Comparison of ENCODE assay signal across 2 cellular contexts in genomic region chrX:41394293-41394692, GRCh38.
TF ChIP-seq lines count a peak whose summit lies in the region.

No MANE protein-coding gene starts in this region.

TF ChIP-seq in SK-N-SH treated with all-trans-retinoic acid at 6 μM for 48 hours, 23 proteins besides CTCF, POLR2A, EP300 and RAD21 (continued from another document):
- no peak for TF ChIP-seq CSRNP3 (CRISPR knock-in tag; IDR thresholded peaks at IDR 0.05)
- no peak for TF ChIP-seq BACH2 (CRISPR knock-in tag; IDR thresholded peaks at IDR 0.05; ENCODE audit: borderline replicate concordance)
- no peak for TF ChIP-seq PPARA (CRISPR knock-in tag; IDR thresholded peaks at IDR 0.05; ENCODE audit: borderline replicate concordance)
- TF ChIP-seq RARB (CRISPR knock-in tag; IDR thresholded peaks at IDR 0.05) = no peak
- TF ChIP-seq TOX (CRISPR knock-in tag; IDR thresholded peaks at IDR 0.05; ENCODE audit: borderline replicate concordance) = no peak
- no peak for TF ChIP-seq ZFP3 (CRISPR knock-in tag; IDR thresholded peaks at IDR 0.05)
- no peak for TF ChIP-seq POU6F1 (CRISPR knock-in tag; IDR thresholded peaks at IDR 0.05; ENCODE audit: borderline replicate concordance, low read depth)
- TF ChIP-seq TCF4 (CRISPR knock-in tag; IDR thresholded peaks at IDR 0.05; ENCODE audit: borderline replicate concordance) = no peak
- no peak for TF ChIP-seq CREB5 (CRISPR knock-in tag; IDR thresholded peaks at IDR 0.05; ENCODE audit: low read depth)
- no peak for TF ChIP-seq ZNF70 (CRISPR knock-in tag; IDR thresholded peaks at IDR 0.05)
TF ChIP-seq in SK-N-SH treated with all-trans-retinoic acid at 6 μM for 48 hours: peak in this region for 0.

TF ChIP-seq in SK-N-SH, 30 proteins besides CTCF, POLR2A, EP300 and RAD21 (continued from another document):
- no peak for TF ChIP-seq IRF3 (IDR thresholded peaks at IDR 0.05; ENCODE audit: low read depth, low read length)
- no peak for TF ChIP-seq NRF1 (IDR thresholded peaks at IDR 0.05; ENCODE audit: low read depth, low read length)
- TF ChIP-seq ELF1 (IDR thresholded peaks at IDR 0.05) = no peak
- no peak for TF ChIP-seq NFIC (IDR thresholded peaks at IDR 0.05; ENCODE audit: borderline replicate concordance)
- TF ChIP-seq REST (IDR thresholded peaks at IDR 0.05; ENCODE audit: low read depth, low read length) = no peak
